13 cellular contexts compared by ENCODE assay signal in the genomic region with DNA sequence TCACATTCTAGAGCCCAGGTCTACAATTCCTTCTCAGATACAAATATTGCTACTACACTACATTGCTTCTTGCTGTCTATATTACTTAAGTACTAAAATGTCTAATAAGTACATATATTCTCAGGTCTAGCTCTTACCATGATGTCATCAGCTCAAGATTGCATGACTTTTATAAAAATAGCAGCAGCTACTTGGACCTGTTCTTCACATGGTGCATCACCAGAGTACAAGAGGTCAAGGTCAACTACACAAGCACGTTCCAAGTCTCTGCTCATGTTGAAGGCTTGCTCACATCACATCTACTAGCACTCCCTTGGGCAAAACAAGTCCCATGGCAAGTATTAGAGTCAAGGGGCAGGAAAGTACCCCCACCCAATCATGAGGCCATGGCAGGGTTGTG.
DNase-seq lines count a peak whose midpoint lies in the region; TF ChIP-seq lines count a peak whose summit lies in the region.
"Had no signal": no experiment of that assay in that cellular context is flagged by ENCODE, and none has a peak within 500 bp of the region (broad histone marks: within the 10 kb centered on the region; RNA-seq: fewer than 3 reads in every experiment).

No MANE protein-coding gene starts in this region.

- H4K91ac ChIP-seq in mesenchymal stem cell (ENCODE audit: low read length): no peak overlapping the region

- H3K4me1 ChIP-seq in mesenchymal stem cell (ENCODE audit: control insufficient read depth, insufficient read depth, low read depth, low read length) (no peaks in the 10 kb centered on the region), esophagus muscularis mucosa (no peaks in the 10 kb centered on the region)
- H3K4me1 ChIP-seq: BE2C had no signal

- no peak overlapping the region for H2BK15ac ChIP-seq in mesenchymal stem cell (ENCODE audit: low read depth, poor library complexity, severe bottlenecking)

- no peak overlapping the region for H2BK5ac ChIP-seq in mesenchymal stem cell (ENCODE audit: low read depth, low read length, poor library complexity, severe bottlenecking)

- no peak overlapping the region for H4K8ac ChIP-seq in mesenchymal stem cell (ENCODE audit: low read length)

- TF ChIP-seq CTCF in foreskin fibroblast (IDR thresholded peaks at IDR 0.05; ENCODE audit: low read depth, low read length) (no peak), esophagus muscularis mucosa (IDR thresholded peaks at IDR 0.05) (no peak)

- no peak overlapping the region for H3K23ac ChIP-seq in mesenchymal stem cell (ENCODE audit: low read length in 2 of 2)

- H3K14ac ChIP-seq in mesenchymal stem cell (ENCODE audit: low read length in 2 of 2): no peak overlapping the region

- H3K9ac ChIP-seq in mesenchymal stem cell (ENCODE audit: low read length): no peak overlapping the region

- H3K4me3 ChIP-seq in foreskin fibroblast (ENCODE audit: low read depth in 1 of 2, low read length in 2 of 2) (no peak overlapping the region), mesenchymal stem cell (ENCODE audit: insufficient read depth in 1 of 2, low read depth in 1 of 2, low read length in 2 of 2) (no peak overlapping the region), esophagus muscularis mucosa (no peak overlapping the region)

- no peak overlapping the region for H3K4ac ChIP-seq in mesenchymal stem cell (ENCODE audit: low read depth in 1 of 2, low read length in 2 of 2)

- peaks cover 5% of the 10 kb centered on the region for H3K9me3 ChIP-seq in mesenchymal stem cell (ENCODE audit: control insufficient read depth, low read length)
- H3K9me3 ChIP-seq in esophagus muscularis mucosa: peaks cover 0 to 11% (median 7%) of the 10 kb centered on the region in 4 donors
- H3K9me3 ChIP-seq: BE2C had no signal

- intact Hi-C loops in esophagus muscularis mucosa (cut with DNase I): no loop called here

- H3K18ac ChIP-seq in mesenchymal stem cell (ENCODE audit: low read depth in 1 of 2, low read length in 2 of 2): no peak overlapping the region

- no peak for TF ChIP-seq POLR2A in esophagus muscularis mucosa (IDR thresholded peaks at IDR 0.05; ENCODE audit: low read depth)

- no peak for TF ChIP-seq EP300 in esophagus muscularis mucosa (IDR thresholded peaks at IDR 0.05)

- DNase-seq in amniotic epithelial cell (ENCODE audit: low read depth): peak; percentile 20
- DNase-seq in foreskin fibroblast: peak; percentile 50 to 69
- peak; percentile 58 for DNase-seq in mesenchymal stem cell
- no peak for DNase-seq in substantia nigra (lab: John Stamatoyannopoulos, UW)
- DNase-seq in esophagus muscularis mucosa (ENCODE audit: extremely low spot score): no peak
- no peak for DNase-seq in NCI-H2107 (lab: John Stamatoyannopoulos, UW)
- DNase-seq: ACHN; BE2C; C1 segment of cervical spinal cord; CD4-positive, CD25-positive, alpha-beta regulatory T cell; CD8-positive, alpha-beta memory T cell; COR-L47; H9 had no signal

- no peak overlapping the region for H2BK12ac ChIP-seq in mesenchymal stem cell (ENCODE audit: low read length in 2 of 2)

- no peak overlapping the region for H2BK120ac ChIP-seq in mesenchymal stem cell (ENCODE audit: low read depth, low read length)

- 0% methylated on average over 1 of the region's 1 CpG for WGBS in mesenchymal stem cell
- 100% methylated on average over 1 of the region's 1 CpG for WGBS in esophagus muscularis mucosa

- no peak overlapping the region for H2AK5ac ChIP-seq in mesenchymal stem cell (ENCODE audit: low read length, severe bottlenecking)

- no peaks in the 10 kb centered on the region for H3K79me1 ChIP-seq in mesenchymal stem cell (replicated peaks; ENCODE audit: low read length, poor library complexity, severe bottlenecking)

- H3K27ac ChIP-seq in mesenchymal stem cell (ENCODE audit: low read length, poor library complexity, severe bottlenecking) (no peak overlapping the region), substantia nigra (ENCODE audit: low read depth, low read length, poor library complexity, severe bottlenecking) (no peak overlapping the region), esophagus muscularis mucosa (replicated peaks in 1 of 4) (no peak overlapping the region)

- H3K4me2 ChIP-seq in mesenchymal stem cell (ENCODE audit: low read length, poor library complexity, severe bottlenecking): no peak overlapping the region

- H2AFZ ChIP-seq in mesenchymal stem cell (ENCODE audit: low read depth, low read length): no peak overlapping the region

- H3K27me3 ChIP-seq in mesenchymal stem cell (ENCODE audit: control insufficient read depth in 1 of 2, insufficient read depth in 1 of 2, low read length in 2 of 2) (peaks cover 0 to 47% of the 10 kb centered on the region in 2 experiments), esophagus muscularis mucosa (peaks cover 0 to 42% (median 0%) of the 10 kb centered on the region in 4 donors)

- H3K36me3 ChIP-seq in mesenchymal stem cell (ENCODE audit: control insufficient read depth in 1 of 2, insufficient read depth in 2 of 2, low read depth in 1 of 2, low read length in 2 of 2) (no peaks in the 10 kb centered on the region), esophagus muscularis mucosa (no peaks in the 10 kb centered on the region)
- H3K36me3 ChIP-seq: BE2C had no signal

Comparison
In these comparisons a context has a peak if more than half of its experiments do, and no peak if none do; other contexts are left out.
1. DNase-seq: peak in amniotic epithelial cell (single experiment), foreskin fibroblast (2 of 2) and mesenchymal stem cell (single experiment); none in substantia nigra (0 of 49), esophagus muscularis mucosa (single experiment) and NCI-H2107 (single experiment).